ENCODE assay signal across 14 cellular contexts in the genomic region with DNA sequence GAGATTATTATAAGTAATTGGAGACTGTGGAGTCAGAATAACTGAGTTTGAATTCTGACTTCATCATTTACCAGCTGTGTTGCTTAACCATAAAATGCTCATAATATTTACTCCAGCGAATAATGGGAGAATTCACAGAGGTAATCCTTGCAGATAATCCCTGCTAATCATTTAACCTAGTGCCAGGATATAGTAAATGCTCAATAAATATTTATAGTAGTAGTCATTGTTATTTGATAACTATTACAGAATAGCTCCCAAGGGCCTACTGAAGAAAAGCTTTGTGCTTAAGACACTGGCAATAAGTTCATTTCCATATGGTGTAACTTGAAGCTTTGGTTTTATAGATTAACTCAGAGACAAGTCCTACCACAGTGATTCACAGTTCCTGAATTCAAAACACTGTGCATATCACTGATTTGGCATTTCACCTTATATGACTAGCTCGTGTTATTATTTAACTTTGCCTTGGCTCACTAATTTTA.
DNase-seq lines count a peak whose midpoint lies in the region; ATAC-seq, FAIRE-seq and TF ChIP-seq lines count a peak whose summit lies in the region.
"Had no signal": no experiment of that assay in that cellular context is flagged by ENCODE, and none has a peak within 500 bp of the region (broad histone marks: within the 10 kb centered on the region; RNA-seq: fewer than 3 reads in every experiment).

No MANE protein-coding gene starts in this region.

- no peaks in the 10 kb centered on the region for H3K9me1 ChIP-seq in endothelial cell of umbilical vein (replicated peaks; ENCODE audit: control insufficient read depth, extremely low read depth, insufficient read depth, low read length)

- FAIRE-seq in A549 (lab: Jason Lieb, UNC) (peak; percentile 94), endothelial cell of umbilical vein (lab: Jason Lieb, UNC) (no peak)

- intact Hi-C loops in endothelial cell of umbilical vein (cut with micrococcal nuclease) = no loop called here
- intact Hi-C loops in right lobe of liver (cut with DNase I) = no loop called here

- TF ChIP-seq EP300 in A549 (IDR thresholded peaks at IDR 0.05) (no peak), tibial nerve (IDR thresholded peaks at IDR 0.05) (no peak)

- CTCF ChIA-PET in A549 (lab: Yijun Ruan, JAX) (interaction anchor here (0.8 to 3.6 kb wide), 5 partner anchors 10 to 499 kb away, joined by 3 to 26 read pairs (median 3); no protein-coding TSS in a partner anchor), endothelial cell of umbilical vein (lab: Charles Lee) (interaction anchor here (0.6 to 1.5 kb wide), 5 partner anchors 9 to 533 kb away, joined by 3 to 4 read pairs (median 3); no protein-coding TSS in a partner anchor)

- H3K4me3 ChIP-seq in A549 (no peak overlapping the region), endothelial cell of umbilical vein (replicated peaks in 1 of 3; ENCODE audit: insufficient read depth in 1 of 3, low read depth in 1 of 3, low read length in 3 of 3) (no peak overlapping the region), right lobe of liver (no peak overlapping the region), tibial nerve (no peak overlapping the region)

- no TSS peak for BruUV-seq in endothelial cell of umbilical vein (replicated peaks; lab: Mats Ljungman, UMichigan)

- dilution Hi-C loops in endothelial cell of umbilical vein (cut with MboI; ENCODE audit: extremely low pct_ligation_motif_present, low sequenced_read_pairs) = no loop called here

- H3K9me3 ChIP-seq in A549 (peaks cover 8% of the 10 kb centered on the region; the same call in 2 of the 3 replicates), endothelial cell of umbilical vein (replicated peaks; ENCODE audit: control insufficient read depth, insufficient read depth, low read length) (no peaks in the 10 kb centered on the region), right lobe of liver (no peaks in the 10 kb centered on the region), tibial nerve (no peaks in the 10 kb centered on the region)

- no peak for TF ChIP-seq CTCF in A549 (IDR thresholded peaks at IDR 0.05)
- TF ChIP-seq CTCF in endothelial cell of umbilical vein (IDR thresholded peaks at IDR 0.05; ENCODE audit: extremely low read depth in 1 of 2, insufficient read depth in 1 of 2, low read depth in 1 of 2, low read length in 2 of 2) = no peak
- no peak for TF ChIP-seq CTCF in right lobe of liver (IDR thresholded peaks at IDR 0.05)
- TF ChIP-seq CTCF in tibial nerve (IDR thresholded peaks at IDR 0.05) = no peak

- H3K4me2 ChIP-seq in A549 (peak overlapping the region; percentile 55), endothelial cell of umbilical vein (ENCODE audit: insufficient read depth, low read length) (no peak overlapping the region)

- H3K36me3 ChIP-seq in endothelial cell of umbilical vein (ENCODE audit: control insufficient read depth in 2 of 2, extremely low read depth in 1 of 2, insufficient read depth in 2 of 2, low read length in 2 of 2) = no peaks in the 10 kb centered on the region
- H3K36me3 ChIP-seq in right lobe of liver = no peaks in the 10 kb centered on the region
- H3K36me3 ChIP-seq in tibial nerve = no peaks in the 10 kb centered on the region

- H3K27ac ChIP-seq in A549 (peak overlapping the region in 1 of 2 experiments; percentile 74; a peak in 4 of 6 replicates), endothelial cell of umbilical vein (ENCODE audit: insufficient read depth, low read depth, low read length) (no peak overlapping the region), right lobe of liver (no peak overlapping the region), tibial nerve (no peak overlapping the region)

- H4K20me1 ChIP-seq in endothelial cell of umbilical vein (replicated peaks; ENCODE audit: control insufficient read depth, extremely low read depth, insufficient read depth, low read length) = no peaks in the 10 kb centered on the region

- POLR2A ChIA-PET in A549 (lab: Yijun Ruan, JAX) (interaction anchor here (0.7 kb wide), 1 partner anchor 20 kb away, joined by 3 read pairs; no protein-coding TSS in a partner anchor), endothelial cell of umbilical vein (lab: Charles Lee) (no interaction called here)

- ATAC-seq in A549 (peak; percentile 69 to 93; a peak in 5 of 6 replicates), GM19438 (IDR thresholded peaks at IDR 0.05; ENCODE audit: low read depth, unreplicated experiment) (peak; percentile 75), HG03571 (IDR thresholded peaks at IDR 0.05; ENCODE audit: unreplicated experiment) (peak; percentile 73), right lobe of liver (no peak)
- ATAC-seq: Right ventricle myocardium inferior had no signal

- no peak overlapping the region for H3K9ac ChIP-seq in endothelial cell of umbilical vein (replicated peaks; ENCODE audit: extremely low read depth, insufficient read depth, low read length)

- H3K79me2 ChIP-seq in endothelial cell of umbilical vein (ENCODE audit: control insufficient read depth, insufficient read depth, low read length) = no peaks in the 10 kb centered on the region

- H2AFZ ChIP-seq in endothelial cell of umbilical vein (ENCODE audit: low read depth, low read length) = no peak overlapping the region

- TF ChIP-seq RAD21 in A549 (conservative IDR thresholded peaks at IDR 0.05 in 1 of 2, IDR thresholded peaks at IDR 0.05 in 1 of 2) = no peak

- TF ChIP-seq POLR2A in A549 (IDR thresholded peaks at IDR 0.05; ENCODE audit: low read length) (no peak), endothelial cell of umbilical vein (IDR thresholded peaks at IDR 0.05; ENCODE audit: low read depth, low read length) (no peak), right lobe of liver (IDR thresholded peaks at IDR 0.05) (no peak), tibial nerve (IDR thresholded peaks at IDR 0.05) (no peak)

- DNase-seq in A549 (ENCODE audit: low read depth in 1 of 2, low spot score in 1 of 2) = peak; percentile 42 to 69
- peak; percentile 37 for DNase-seq in endothelial cell of umbilical vein (ENCODE audit: low read depth, low spot score)
- DNase-seq in NCI-H1092 treated with DMSO at 0.1 percent for 48 hours (lab: John Stamatoyannopoulos, UW) = no peak
- DNase-seq in right lobe of liver = no peak
- DNase-seq in stimulated activated naive CD4-positive, alpha-beta T cell treated with Interleukin-2 at 50 U/mL for 16 hours (lab: John Stamatoyannopoulos, UW) = no peak
- no peak for DNase-seq in tibial nerve (ENCODE audit: low spot score in 2 of 2)
- DNase-seq: activated CD4-positive, alpha-beta T cell treated with anti-CD3 and anti-CD28 coated beads, Interleukin-2, amount 50 U/mL, for 4 hours; anterior cingulate cortex; head of caudate nucleus; NCI-H1436 treated with DMSO at 0.1 percent for 48 hours; stimulated activated CD4-positive, alpha-beta T cell treated with anti-CD3 and anti-CD28 coated beads, Interleukin-4, amount 100 ng/mL, for 24 hours had no signal

- 3% methylated on average over 2 of the region's 2 CpGs for WGBS in A549 (ENCODE audit: missing lambda C conversion rate)
- 72% methylated on average over 2 of the region's 2 CpGs for WGBS in right lobe of liver (ENCODE audit: insufficient coverage, low coverage, low lambda C conversion rate, missing lambda C conversion rate)
- 72 to 81% methylated on average over 2 of the region's 2 CpGs for WGBS in tibial nerve, 2 donors

- H3K27me3 ChIP-seq in endothelial cell of umbilical vein (ENCODE audit: control insufficient read depth in 2 of 2, insufficient read depth in 2 of 2, low read length in 2 of 2) (no peaks in the 10 kb centered on the region), right lobe of liver (no peaks in the 10 kb centered on the region), tibial nerve (no peaks in the 10 kb centered on the region)

- H3K4me1 ChIP-seq in A549 = peaks cover 25% of the 10 kb centered on the region
- H3K4me1 ChIP-seq in endothelial cell of umbilical vein (ENCODE audit: control insufficient read depth, extremely low read depth, insufficient read depth, low read length) = no peaks in the 10 kb centered on the region
- no peaks in the 10 kb centered on the region for H3K4me1 ChIP-seq in right lobe of liver
- peaks cover 0 to 18% (median under 1%) of the 10 kb centered on the region in 4 donors for H3K4me1 ChIP-seq in tibial nerve

TF ChIP-seq in A549, 52 proteins besides CTCF, POLR2A, EP300 and RAD21:
- TF ChIP-seq HOXB13 (CRISPR knock-in tag; IDR thresholded peaks at IDR 0.05; ENCODE audit: low read depth) (no peak), FOSL2 (IDR thresholded peaks at IDR 0.05) (no peak), FOSL2 (CRISPR knock-in tag; IDR thresholded peaks at IDR 0.05) (peak; percentile 78), CHD2 (IDR thresholded peaks at IDR 0.05; ENCODE audit: low read length, partially characterized antibody) (no peak), CEBPB (IDR thresholded peaks at IDR 0.05) (peak in 1 of 2 experiments; percentile 76; a peak in 2 of 4 replicates), JUNB (IDR thresholded peaks at IDR 0.05) (peak; percentile 67), GATA3 (IDR thresholded peaks at IDR 0.05; ENCODE audit: borderline replicate concordance) (peak; percentile 79; the same call in 1 of the 2 replicates)
- TF ChIP-seq, protein P1, sequence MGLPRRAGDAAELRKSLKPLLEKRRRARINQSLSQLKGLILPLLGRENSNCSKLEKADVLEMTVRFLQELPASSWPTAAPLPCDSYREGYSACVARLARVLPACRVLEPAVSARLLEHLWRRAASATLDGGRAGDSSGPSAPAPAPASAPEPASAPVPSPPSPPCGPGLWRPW (IDR thresholded peaks at IDR 0.05) = no peak
- TF ChIP-seq, protein P2, sequence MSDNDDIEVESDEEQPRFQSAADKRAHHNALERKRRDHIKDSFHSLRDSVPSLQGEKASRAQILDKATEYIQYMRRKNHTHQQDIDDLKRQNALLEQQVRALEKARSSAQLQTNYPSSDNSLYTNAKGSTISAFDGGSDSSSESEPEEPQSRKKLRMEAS (IDR thresholded peaks at IDR 0.05) = peak; percentile 49

TF ChIP-seq in endothelial cell of umbilical vein, 7 proteins besides CTCF, POLR2A, EP300 and RAD21:
- TF ChIP-seq GATA2 (IDR thresholded peaks at IDR 0.05; ENCODE audit: insufficient read depth, insufficient read length, low read depth, low read length) = peak; percentile 19
- TF ChIP-seq FOS (IDR thresholded peaks at IDR 0.05; ENCODE audit: borderline replicate concordance, insufficient read depth, low read length) = peak; percentile 19
- no peak for TF ChIP-seq JUN (IDR thresholded peaks at IDR 0.05; ENCODE audit: borderline replicate concordance, insufficient read depth, insufficient read length, low read depth)

Comparison
In these comparisons a context has a peak if more than half of its experiments do, and no peak if none do; other contexts are left out.
1. ATAC-seq: peak in A549 (2 of 2), GM19438 (single experiment) and HG03571 (single experiment); none in right lobe of liver (0 of 4).
2. DNase-seq: peak in A549 (2 of 2) and endothelial cell of umbilical vein (single experiment); none in NCI-H1092 treated with DMSO at 0.1 percent for 48 hours (single experiment), right lobe of liver (0 of 3), stimulated activated naive CD4-positive, alpha-beta T cell treated with Interleukin-2 at 50 U/mL for 16 hours (single experiment) and tibial nerve (0 of 2).